ENCODE assay signal across 16 cellular contexts in genomic region chr12:49583361-49584094, GRCh38. TPM values are rescaled to one million over a fixed set of nuclear protein-coding genes. Genes with fewer than 3 reads are reported as not detected.
DNase-seq lines count a peak whose midpoint lies in the region; ATAC-seq and TF ChIP-seq lines count a peak whose summit lies in the region.
"Had no signal": no experiment of that assay in that cellular context is flagged by ENCODE, and none has a peak within 500 bp of the region (broad histone marks: within the 10 kb centered on the region; RNA-seq: fewer than 3 reads in every experiment).

No MANE protein-coding gene starts in this region.

- no peaks in the 10 kb centered on the region for H3K9me3 Mint-ChIP-seq in brain
- H3K9me3 Mint-ChIP-seq in HFFc6 = no peaks in the 10 kb centered on the region
- no peaks in the 10 kb centered on the region for H3K9me3 Mint-ChIP-seq in stimulated activated naive B cell treated with anti-CD40 and anti-IgM and Interleukin-4, amounts not matched to agents 10 μg/mL and 1 μg/mL and 100 μg/mL, for 72 hours
- H3K9me3 Mint-ChIP-seq: activated CD4-positive, alpha-beta memory T cell treated with anti-CD3 and anti-CD28 coated beads for 36 hours; activated T-helper 17 cell treated with anti-CD3 and anti-CD28 coated beads, Interleukin-2, amount 50 U/mL, for 72 hours had no signal

- peak overlapping the region in 4 of 5 experiments; percentile 17 to 82 (median 50) for H3K27ac Mint-ChIP-seq in brain
- H3K27ac Mint-ChIP-seq in HFFc6 = no peak overlapping the region
- no peak overlapping the region for H3K27ac Mint-ChIP-seq in stimulated activated naive B cell treated with anti-CD40 and anti-IgM and Interleukin-4, amounts not matched to agents 10 μg/mL and 1 μg/mL and 100 μg/mL, for 72 hours
- H3K27ac Mint-ChIP-seq: activated CD4-positive, alpha-beta memory T cell treated with anti-CD3 and anti-CD28 coated beads for 36 hours; activated T-helper 17 cell treated with anti-CD3 and anti-CD28 coated beads, Interleukin-2, amount 50 U/mL, for 72 hours; CD14-positive monocyte had no signal

- no peaks in the 10 kb centered on the region for H3K27me3 ChIP-seq in gastrocnemius medialis
- H3K27me3 ChIP-seq: body of pancreas, ovary, upper lobe of right lung had no signal

- ATAC-seq in left ventricle myocardium superior (peak; percentile 17), gastrocnemius medialis (no peak), HG02642 (IDR thresholded peaks at IDR 0.05; ENCODE audit: poor library complexity, unreplicated experiment) (no peak), GM18502 (IDR thresholded peaks at IDR 0.05; ENCODE audit: poor library complexity, unreplicated experiment) (no peak)
- no peak for ATAC-seq in stimulated activated naive B cell treated with anti-CD40 and anti-IgM and Interleukin-4, amounts not matched to agents 10 μg/mL and 1 μg/mL and 100 μg/mL, for 72 hours (replicated peaks)
- ATAC-seq: activated T-helper 17 cell treated with anti-CD3 and anti-CD28 coated beads, Interleukin-2, amount 50 U/mL, for 72 hours; body of pancreas; GM12878; upper lobe of right lung had no signal

- in situ Hi-C loops in gastrocnemius medialis (cut with MboI; ENCODE audit: low sequenced_read_pairs in 4 of 4) = no loop called here

- H3K36me3 Mint-ChIP-seq in brain (peaks cover 11% of the 10 kb centered on the region), HFFc6 (ENCODE audit: low read depth) (no peaks in the 10 kb centered on the region)
- H3K36me3 Mint-ChIP-seq in stimulated activated naive B cell treated with anti-CD40 and anti-IgM and Interleukin-4, amounts not matched to agents 10 μg/mL and 1 μg/mL and 100 μg/mL, for 72 hours = peaks cover 27 to 51% of the 10 kb centered on the region in 2 donors

- H3K27me3 Mint-ChIP-seq in brain (no peaks in the 10 kb centered on the region), HFFc6 (ENCODE audit: insufficient read depth) (no peaks in the 10 kb centered on the region)
- H3K27me3 Mint-ChIP-seq in stimulated activated naive B cell treated with anti-CD40 and anti-IgM and Interleukin-4, amounts not matched to agents 10 μg/mL and 1 μg/mL and 100 μg/mL, for 72 hours = no peaks in the 10 kb centered on the region
- H3K27me3 Mint-ChIP-seq: activated CD4-positive, alpha-beta memory T cell treated with anti-CD3 and anti-CD28 coated beads for 36 hours; activated T-helper 17 cell treated with anti-CD3 and anti-CD28 coated beads, Interleukin-2, amount 50 U/mL, for 72 hours had no signal

- intact Hi-C loops in left ventricle myocardium superior (cut with micrococcal nuclease) (no loop called here), gastrocnemius medialis (cut with DNase I; ENCODE audit: low total_unique reads) (no loop called here)

- no peak overlapping the region for H3K27ac ChIP-seq in HEK293 (ENCODE audit: extremely low read depth, low read depth, low read length)
- H3K27ac ChIP-seq in gastrocnemius medialis = peak overlapping the region in 3 of 4 donors; percentile 3 to 29 (median 11)
- H3K27ac ChIP-seq: body of pancreas, ovary, upper lobe of right lung had no signal

- H3K4me1 ChIP-seq in HEK293 (ENCODE audit: control insufficient read depth, insufficient read depth, low read length) = no peaks in the 10 kb centered on the region
- H3K4me1 ChIP-seq in gastrocnemius medialis = peaks cover 7 to 19% of the 10 kb centered on the region in 2 donors

- POLR2A ChIA-PET in HEK293 (lab: Yijun Ruan, JAX) = interaction anchor here (0.7 to 1.0 kb wide), 2 partner anchors 39 to 225 kb away, joined by 3 to 4 read pairs; partner anchors contain the start of gene PRPF40B

- H3K4me1 Mint-ChIP-seq in brain = peaks cover 67% of the 10 kb centered on the region
- peaks cover 14% of the 10 kb centered on the region for H3K4me1 Mint-ChIP-seq in HFFc6 (ENCODE audit: low read depth)
- H3K4me1 Mint-ChIP-seq in stimulated activated naive B cell treated with anti-CD40 and anti-IgM and Interleukin-4, amounts not matched to agents 10 μg/mL and 1 μg/mL and 100 μg/mL, for 72 hours = peaks cover 31 to 47% of the 10 kb centered on the region in 2 donors

- H3K4me3 Mint-ChIP-seq in brain = peak overlapping the region in 1 of 5 experiments; percentile 25
- H3K4me3 Mint-ChIP-seq in HFFc6 = no peak overlapping the region
- H3K4me3 Mint-ChIP-seq in stimulated activated naive B cell treated with anti-CD40 and anti-IgM and Interleukin-4, amounts not matched to agents 10 μg/mL and 1 μg/mL and 100 μg/mL, for 72 hours = no peak overlapping the region
- H3K4me3 Mint-ChIP-seq: activated CD4-positive, alpha-beta memory T cell treated with anti-CD3 and anti-CD28 coated beads for 36 hours; activated T-helper 17 cell treated with anti-CD3 and anti-CD28 coated beads, Interleukin-2, amount 50 U/mL, for 72 hours; CD14-positive monocyte had no signal

- H3K36me3 ChIP-seq in HEK293 (ENCODE audit: control insufficient read depth in 2 of 2, insufficient read depth in 1 of 2, low read length in 2 of 2) = peaks cover 0 to 20% of the 10 kb centered on the region in 2 experiments; a peak in 2 of 3 replicates
- peaks cover 0 to 5% of the 10 kb centered on the region in 2 donors for H3K36me3 ChIP-seq in gastrocnemius medialis
- H3K36me3 ChIP-seq: ovary, upper lobe of right lung had no signal

- DNase-seq in left ventricle myocardium superior = no peak
- DNase-seq in gastrocnemius medialis = no peak
- no peak for DNase-seq in HFFc6
- no peak for DNase-seq in stimulated activated naive B cell treated with anti-CD40 and anti-IgM and Interleukin-4, amounts not matched to agents 10 μg/mL and 1 μg/mL and 100 μg/mL, for 72 hours
- DNase-seq: activated CD4-positive, alpha-beta memory T cell treated with anti-CD3 and anti-CD28 coated beads for 36 hours; NK-92 treated with Interleukin-12 subunit alpha and Interleukin-12 subunit beta, amount 100 ng/mL, for 24 hours; upper lobe of right lung had no signal

- TF ChIP-seq CTCF in HEK293 (tag by site-specific recombination; IDR thresholded peaks at IDR 0.05) = no peak
- no peak for TF ChIP-seq CTCF in brain (conservative IDR thresholded peaks at IDR 0.05)
- no peak for TF ChIP-seq CTCF in gastrocnemius medialis (IDR thresholded peaks at IDR 0.05 in 4 of 5, conservative IDR thresholded peaks at IDR 0.05 in 1 of 5)
- TF ChIP-seq CTCF in HFFc6 (IDR thresholded peaks at IDR 0.05) = no peak

- CTCF ChIA-PET in HEK293 (lab: Yijun Ruan, JAX) = interaction anchor here (0.5 to 8.4 kb wide), 12 partner anchors 29 to 295 kb away, joined by 3 to 133 read pairs (median 4); no protein-coding TSS in a partner anchor

- TF ChIP-seq POLR2A in gastrocnemius medialis (IDR thresholded peaks at IDR 0.05) = no peak

- H3K4me3 ChIP-seq in HEK293 (ENCODE audit: low read depth, low read length) = no peak overlapping the region
- no peak overlapping the region for H3K4me3 ChIP-seq in gastrocnemius medialis
- H3K4me3 ChIP-seq: body of pancreas, GM12878, ovary, upper lobe of right lung had no signal

- H3K9me3 ChIP-seq in HEK293 (ENCODE audit: control insufficient read depth, insufficient read depth, low read depth, low read length) (no peaks in the 10 kb centered on the region), gastrocnemius medialis (no peaks in the 10 kb centered on the region)
- H3K9me3 ChIP-seq: body of pancreas, ovary, upper lobe of right lung had no signal

TF ChIP-seq in HEK293, 187 proteins besides CTCF, POLR2A, EP300 and RAD21:
- TF ChIP-seq, protein P1, sequence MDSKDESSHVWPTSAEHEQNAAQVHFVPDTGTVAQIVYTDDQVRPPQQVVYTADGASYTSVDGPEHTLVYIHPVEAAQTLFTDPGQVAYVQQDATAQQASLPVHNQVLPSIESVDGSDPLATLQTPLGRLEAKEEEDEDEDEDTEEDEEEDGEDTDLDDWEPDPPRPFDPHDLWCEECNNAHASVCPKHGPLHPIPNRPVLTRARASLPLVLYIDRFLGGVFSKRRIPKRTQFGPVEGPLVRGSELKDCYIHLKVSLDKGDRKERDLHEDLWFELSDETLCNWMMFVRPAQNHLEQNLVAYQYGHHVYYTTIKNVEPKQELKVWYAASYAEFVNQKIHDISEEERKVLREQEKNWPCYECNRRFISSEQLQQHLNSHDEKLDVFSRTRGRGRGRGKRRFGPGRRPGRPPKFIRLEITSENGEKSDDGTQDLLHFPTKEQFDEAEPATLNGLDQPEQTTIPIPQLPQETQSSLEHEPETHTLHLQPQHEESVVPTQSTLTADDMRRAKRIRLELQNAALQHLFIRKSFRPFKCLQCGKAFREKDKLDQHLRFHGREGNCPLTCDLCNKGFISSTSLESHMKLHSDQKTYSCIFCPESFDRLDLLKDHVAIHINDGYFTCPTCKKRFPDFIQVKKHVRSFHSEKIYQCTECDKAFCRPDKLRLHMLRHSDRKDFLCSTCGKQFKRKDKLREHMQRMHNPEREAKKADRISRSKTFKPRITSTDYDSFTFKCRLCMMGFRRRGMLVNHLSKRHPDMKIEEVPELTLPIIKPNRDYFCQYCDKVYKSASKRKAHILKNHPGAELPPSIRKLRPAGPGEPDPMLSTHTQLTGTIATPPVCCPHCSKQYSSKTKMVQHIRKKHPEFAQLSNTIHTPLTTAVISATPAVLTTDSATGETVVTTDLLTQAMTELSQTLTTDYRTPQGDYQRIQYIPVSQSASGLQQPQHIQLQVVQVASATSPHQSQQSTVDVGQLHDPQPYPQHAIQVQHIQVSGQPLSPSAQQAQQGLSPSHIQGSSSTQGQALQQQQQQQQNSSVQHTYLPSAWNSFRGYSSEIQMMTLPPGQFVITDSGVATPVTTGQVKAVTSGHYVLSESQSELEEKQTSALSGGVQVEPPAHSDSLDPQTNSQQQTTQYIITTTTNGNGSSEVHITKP (tag by site-specific recombination; IDR thresholded peaks at IDR 0.05) = 0 out of 2 replicates have a peak, but pooled peaks have one; percentile 16
- no peak for TF ChIP-seq ZNF292 (tag by site-specific recombination; IDR thresholded peaks at IDR 0.05; ENCODE audit: borderline replicate concordance, low read depth)

RNA-seq across cellular contexts. Expression of gene MCRS1, which starts 15.6 kb away (rescaled TPM):
- polyA plus RNA-seq in brain (ENCODE audit: insufficient read depth, low read depth, low replicate concordance) = 79.7 TPM
- total RNA-seq in left ventricle myocardium superior = 94.4 TPM
- 10 to 100 TPM; 28.7 to 62.0 (median 34.6) TPM for total RNA-seq in gastrocnemius medialis
- 10 to 100 TPM; 46.2 to 59.8 (median 55.4) TPM for total RNA-seq in HFFc6 (2021; fragmentation: NEBNext Ultra II Directional; extraction: Animal tissue kit (Norgen Biotek cat#: 25700))

RNA-seq across cellular contexts. Expression of gene FAM186B, which starts 21.9 kb away (rescaled TPM):
- polyA plus RNA-seq in brain (ENCODE audit: insufficient read depth, low read depth, low replicate concordance) = 0.15 TPM
- 0.47 TPM for total RNA-seq in left ventricle myocardium superior
- total RNA-seq in gastrocnemius medialis = 1 to 10 TPM in 1 of 4 donors, under 1 TPM in 3; 0.31 to 1.0 (median 0.70) TPM
- total RNA-seq in HFFc6 (2021; fragmentation: NEBNext Ultra II Directional; extraction: Animal tissue kit (Norgen Biotek cat#: 25700)) = under 1 TPM; 0.21 to 0.46 (median 0.31) TPM
- total RNA-seq: activated CD4-positive, alpha-beta memory T cell treated with anti-CD3 and anti-CD28 coated beads for 36 hours had no signal
- polyA plus RNA-seq: CD14-positive monocyte had no signal

RNA-seq across cellular contexts. Expression of gene PRPF40B, which starts 39.8 kb away (rescaled TPM):
- polyA plus RNA-seq in brain (ENCODE audit: insufficient read depth, low read depth, low replicate concordance) = 15.9 TPM
- total RNA-seq in left ventricle myocardium superior = 21.1 TPM
- 10 to 100 TPM; 17.6 to 21.3 (median 20.2) TPM for total RNA-seq in gastrocnemius medialis
- 10 to 100 TPM; 10.3 to 11.9 (median 11.2) TPM for total RNA-seq in HFFc6 (2021; fragmentation: NEBNext Ultra II Directional; extraction: Animal tissue kit (Norgen Biotek cat#: 25700))

RNA-seq across cellular contexts. Expression of gene KCNH3, which starts 44.7 kb away (rescaled TPM):
- polyA plus RNA-seq in brain (ENCODE audit: insufficient read depth, low read depth, low replicate concordance) = 30.6 TPM
- 0.30 TPM for total RNA-seq in left ventricle myocardium superior
- not detected for total RNA-seq in gastrocnemius medialis
- total RNA-seq in HFFc6 (2021; fragmentation: NEBNext Ultra II Directional; extraction: Animal tissue kit (Norgen Biotek cat#: 25700)) = under 1 TPM in 2 of 6 experiments, not detected in 4; 0.05 to 0.10 TPM

Comparison
In these comparisons a context has a peak if more than half of its experiments do, and no peak if none do; other contexts are left out.
1. H3K27ac Mint-ChIP-seq: peak in brain (4 of 5); none in HFFc6 (single experiment) and stimulated activated naive B cell treated with anti-CD40 and anti-IgM and Interleukin-4, amounts not matched to agents 10 μg/mL and 1 μg/mL and 100 μg/mL, for 72 hours (single experiment).